7 cellular contexts compared by ENCODE assay signal in genomic region chr4:112252234-112252633, GRCh38.
"Had no signal": no experiment of that assay in that cellular context is flagged by ENCODE, and none has a peak within 500 bp of the region (broad histone marks: within the 10 kb centered on the region; RNA-seq: fewer than 3 reads in every experiment).

No MANE protein-coding gene starts in this region.

- DNase-seq: H9, HCEC 1CT, IMR-90 had no signal

- H3K4me3 ChIP-seq: GM23338 had no signal

- FAIRE-seq: H1, H54, HTR-8/SVneo had no signal

- ATAC-seq: GM23338 had no signal
